Comparison of ENCODE assay signal across 2 cellular contexts in genomic region chr3:38275658-38276057, GRCh38.
TF ChIP-seq lines count a peak whose summit lies in the region.

No MANE protein-coding gene starts in this region.

TF ChIP-seq in HepG2, 621 proteins besides CTCF, POLR2A, EP300 and RAD21:
- TF ChIP-seq POLR2AphosphoS2 (IDR thresholded peaks at IDR 0.05; ENCODE audit: low read depth, low read length) (no peak), ZNF333 (CRISPR knock-in tag; IDR thresholded peaks at IDR 0.05; ENCODE audit: borderline replicate concordance) (no peak), SNAI1 (CRISPR knock-in tag; IDR thresholded peaks at IDR 0.05; ENCODE audit: borderline replicate concordance) (no peak), RBFOX2 (IDR thresholded peaks at IDR 0.05; ENCODE audit: low read depth, low read length) (no peak), REPIN1 (CRISPR knock-in tag; IDR thresholded peaks at IDR 0.05; ENCODE audit: borderline replicate concordance, low read depth) (no peak)
- TF ChIP-seq, protein P1, sequence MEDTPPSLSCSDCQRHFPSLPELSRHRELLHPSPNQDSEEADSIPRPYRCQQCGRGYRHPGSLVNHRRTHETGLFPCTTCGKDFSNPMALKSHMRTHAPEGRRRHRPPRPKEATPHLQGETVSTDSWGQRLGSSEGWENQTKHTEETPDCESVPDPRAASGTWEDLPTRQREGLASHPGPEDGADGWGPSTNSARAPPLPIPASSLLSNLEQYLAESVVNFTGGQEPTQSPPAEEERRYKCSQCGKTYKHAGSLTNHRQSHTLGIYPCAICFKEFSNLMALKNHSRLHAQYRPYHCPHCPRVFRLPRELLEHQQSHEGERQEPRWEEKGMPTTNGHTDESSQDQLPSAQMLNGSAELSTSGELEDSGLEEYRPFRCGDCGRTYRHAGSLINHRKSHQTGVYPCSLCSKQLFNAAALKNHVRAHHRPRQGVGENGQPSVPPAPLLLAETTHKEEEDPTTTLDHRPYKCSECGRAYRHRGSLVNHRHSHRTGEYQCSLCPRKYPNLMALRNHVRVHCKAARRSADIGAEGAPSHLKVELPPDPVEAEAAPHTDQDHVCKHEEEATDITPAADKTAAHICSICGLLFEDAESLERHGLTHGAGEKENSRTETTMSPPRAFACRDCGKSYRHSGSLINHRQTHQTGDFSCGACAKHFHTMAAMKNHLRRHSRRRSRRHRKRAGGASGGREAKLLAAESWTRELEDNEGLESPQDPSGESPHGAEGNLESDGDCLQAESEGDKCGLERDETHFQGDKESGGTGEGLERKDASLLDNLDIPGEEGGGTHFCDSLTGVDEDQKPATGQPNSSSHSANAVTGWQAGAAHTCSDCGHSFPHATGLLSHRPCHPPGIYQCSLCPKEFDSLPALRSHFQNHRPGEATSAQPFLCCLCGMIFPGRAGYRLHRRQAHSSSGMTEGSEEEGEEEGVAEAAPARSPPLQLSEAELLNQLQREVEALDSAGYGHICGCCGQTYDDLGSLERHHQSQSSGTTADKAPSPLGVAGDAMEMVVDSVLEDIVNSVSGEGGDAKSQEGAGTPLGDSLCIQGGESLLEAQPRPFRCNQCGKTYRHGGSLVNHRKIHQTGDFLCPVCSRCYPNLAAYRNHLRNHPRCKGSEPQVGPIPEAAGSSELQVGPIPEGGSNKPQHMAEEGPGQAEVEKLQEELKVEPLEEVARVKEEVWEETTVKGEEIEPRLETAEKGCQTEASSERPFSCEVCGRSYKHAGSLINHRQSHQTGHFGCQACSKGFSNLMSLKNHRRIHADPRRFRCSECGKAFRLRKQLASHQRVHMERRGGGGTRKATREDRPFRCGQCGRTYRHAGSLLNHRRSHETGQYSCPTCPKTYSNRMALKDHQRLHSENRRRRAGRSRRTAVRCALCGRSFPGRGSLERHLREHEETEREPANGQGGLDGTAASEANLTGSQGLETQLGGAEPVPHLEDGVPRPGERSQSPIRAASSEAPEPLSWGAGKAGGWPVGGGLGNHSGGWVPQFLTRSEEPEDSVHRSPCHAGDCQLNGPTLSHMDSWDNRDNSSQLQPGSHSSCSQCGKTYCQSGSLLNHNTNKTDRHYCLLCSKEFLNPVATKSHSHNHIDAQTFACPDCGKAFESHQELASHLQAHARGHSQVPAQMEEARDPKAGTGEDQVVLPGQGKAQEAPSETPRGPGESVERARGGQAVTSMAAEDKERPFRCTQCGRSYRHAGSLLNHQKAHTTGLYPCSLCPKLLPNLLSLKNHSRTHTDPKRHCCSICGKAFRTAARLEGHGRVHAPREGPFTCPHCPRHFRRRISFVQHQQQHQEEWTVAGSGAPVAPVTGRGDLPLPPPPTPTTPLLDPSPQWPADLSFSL (CRISPR knock-in tag; IDR thresholded peaks at IDR 0.05) = no peak
TF ChIP-seq in HepG2: peak in this region for 0.

TF ChIP-seq in K562, 482 proteins besides CTCF, POLR2A, EP300 and RAD21:
- TF ChIP-seq, protein P2, sequence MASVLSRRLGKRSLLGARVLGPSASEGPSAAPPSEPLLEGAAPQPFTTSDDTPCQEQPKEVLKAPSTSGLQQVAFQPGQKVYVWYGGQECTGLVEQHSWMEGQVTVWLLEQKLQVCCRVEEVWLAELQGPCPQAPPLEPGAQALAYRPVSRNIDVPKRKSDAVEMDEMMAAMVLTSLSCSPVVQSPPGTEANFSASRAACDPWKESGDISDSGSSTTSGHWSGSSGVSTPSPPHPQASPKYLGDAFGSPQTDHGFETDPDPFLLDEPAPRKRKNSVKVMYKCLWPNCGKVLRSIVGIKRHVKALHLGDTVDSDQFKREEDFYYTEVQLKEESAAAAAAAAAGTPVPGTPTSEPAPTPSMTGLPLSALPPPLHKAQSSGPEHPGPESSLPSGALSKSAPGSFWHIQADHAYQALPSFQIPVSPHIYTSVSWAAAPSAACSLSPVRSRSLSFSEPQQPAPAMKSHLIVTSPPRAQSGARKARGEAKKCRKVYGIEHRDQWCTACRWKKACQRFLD (CRISPR knock-in tag; IDR thresholded peaks at IDR 0.05) = 0 out of 2 replicates have a peak, but pooled peaks have one; percentile 41
- no peak for TF ChIP-seq PRDM10 (IDR thresholded peaks at IDR 0.05; ENCODE audit: partially characterized antibody)
